Comparison of ENCODE assay signal across 1 cellular context in genomic region chr10:43648392-43649148, GRCh38.
A peak's percentile ranks its signal among the peaks of the same experiment; 100 is the strongest.
TF ChIP-seq lines count a peak whose summit lies in the region.

ZNF32 (minus strand) TSS chr10:43648881; CDS start chr10:43646133, 2,748 bp downstream.

TF ChIP-seq in K562, 482 proteins besides CTCF, POLR2A, EP300 and RAD21 (continued from another document and continues in another):
- TF ChIP-seq ZNF133 (CRISPR knock-in tag; IDR thresholded peaks at IDR 0.05) (no peak), ESRRB (CRISPR knock-in tag; IDR thresholded peaks at IDR 0.05; ENCODE audit: borderline replicate concordance) (no peak), THAP12 (CRISPR knock-in tag; IDR thresholded peaks at IDR 0.05) (peak; percentile 33; the same call in 1 of the 2 replicates), ZNF224 (CRISPR knock-in tag; IDR thresholded peaks at IDR 0.05) (no peak), NR4A1 (CRISPR knock-in tag; IDR thresholded peaks at IDR 0.05) (no peak), NR4A1 (tag; IDR thresholded peaks at IDR 0.05) (no peak), U2AF1 (optimal IDR thresholded peaks at IDR 0.05; ENCODE audit: low read depth, low read length) (peak; percentile 69), ZNF830 (CRISPR knock-in tag; IDR thresholded peaks at IDR 0.05) (no peak), MAFF (IDR thresholded peaks at IDR 0.05; ENCODE audit: low read length) (no peak), RCOR1 (IDR thresholded peaks at IDR 0.05; ENCODE audit: borderline replicate concordance in 1 of 2, low read depth in 2 of 2, low read length in 2 of 2) (no peak), RBM34 (IDR thresholded peaks at IDR 0.05; ENCODE audit: borderline replicate concordance, insufficient read depth, low read length) (0 out of 2 replicates have a peak, but pooled peaks have one; percentile 35), ELF1 (tag; IDR thresholded peaks at IDR 0.05) (peak; percentile 58; the same call in 1 of the 2 replicates), BHLHE40 (IDR thresholded peaks at IDR 0.05; ENCODE audit: low read length) (peak; percentile 74), MTF1 (CRISPR knock-in tag; IDR thresholded peaks at IDR 0.05; ENCODE audit: borderline replicate concordance) (no peak), CCNT2 (IDR thresholded peaks at IDR 0.05; ENCODE audit: borderline replicate concordance, extremely low read depth, insufficient read length, low read depth, low read length) (peak; percentile 60), SMARCE1 (IDR thresholded peaks at IDR 0.05) (no peak), HDAC1 (IDR thresholded peaks at IDR 0.05) (0 out of 4 replicates have a peak, but pooled peaks of 1 of the 2 experiments have one; percentile 18), BRD4 (IDR thresholded peaks at IDR 0.05) (peak; percentile 74; the same call in 1 of the 2 replicates), JUN (IDR thresholded peaks at IDR 0.05; ENCODE audit: borderline replicate concordance, low read depth, low read length) (no peak), JUN (CRISPR knock-in tag; IDR thresholded peaks at IDR 0.05; ENCODE audit: borderline replicate concordance) (peak; percentile 53; the same call in 1 of the 2 replicates), ZNF280B (CRISPR knock-in tag; IDR thresholded peaks at IDR 0.05) (no peak), CBX3 (IDR thresholded peaks at IDR 0.05; ENCODE audit: borderline replicate concordance in 1 of 2, low read length in 2 of 2) (no peak), SP1 (CRISPR knock-in tag; IDR thresholded peaks at IDR 0.05) (no peak), SRSF1 (IDR thresholded peaks at IDR 0.05; ENCODE audit: low read depth, low read length) (no peak), TBP (optimal IDR thresholded peaks at IDR 0.05; ENCODE audit: low read depth, low read length) (peak; percentile 7), ZNF274 (IDR thresholded peaks at IDR 0.05; ENCODE audit: borderline replicate concordance, low read depth, low read length) (no peak), SMARCA4 (IDR thresholded peaks at IDR 0.05) (no peak), NFATC3 (IDR thresholded peaks at IDR 0.05) (no peak), L3MBTL2 (IDR thresholded peaks at IDR 0.05) (peak; percentile 97), CBX8 (IDR thresholded peaks at IDR 0.05; ENCODE audit: borderline replicate concordance, extremely low read depth, low read depth, low read length, poor library complexity, severe bottlenecking) (no peak), ZNF12 (CRISPR knock-in tag; IDR thresholded peaks at IDR 0.05) (peak; percentile 70; the same call in 1 of the 2 replicates), LEF1 (IDR thresholded peaks at IDR 0.05) (no peak), TCF3 (CRISPR knock-in tag; IDR thresholded peaks at IDR 0.05) (no peak), FOXA3 (CRISPR knock-in tag; conservative IDR thresholded peaks at IDR 0.05 in 1 of 2, IDR thresholded peaks at IDR 0.05 in 1 of 2) (no peak), SUPT5H (IDR thresholded peaks at IDR 0.05) (no peak), ZC3H4 (CRISPR knock-in tag; IDR thresholded peaks at IDR 0.05; ENCODE audit: borderline replicate concordance) (no peak), SRSF3 (IDR thresholded peaks at IDR 0.05; ENCODE audit: insufficient read depth, low read length) (no peak), GMEB1 (CRISPR knock-in tag; IDR thresholded peaks at IDR 0.05) (peak; percentile 79), SETDB1 (IDR thresholded peaks at IDR 0.05; ENCODE audit: low read length) (no peak)
- TF ChIP-seq, protein P1, sequence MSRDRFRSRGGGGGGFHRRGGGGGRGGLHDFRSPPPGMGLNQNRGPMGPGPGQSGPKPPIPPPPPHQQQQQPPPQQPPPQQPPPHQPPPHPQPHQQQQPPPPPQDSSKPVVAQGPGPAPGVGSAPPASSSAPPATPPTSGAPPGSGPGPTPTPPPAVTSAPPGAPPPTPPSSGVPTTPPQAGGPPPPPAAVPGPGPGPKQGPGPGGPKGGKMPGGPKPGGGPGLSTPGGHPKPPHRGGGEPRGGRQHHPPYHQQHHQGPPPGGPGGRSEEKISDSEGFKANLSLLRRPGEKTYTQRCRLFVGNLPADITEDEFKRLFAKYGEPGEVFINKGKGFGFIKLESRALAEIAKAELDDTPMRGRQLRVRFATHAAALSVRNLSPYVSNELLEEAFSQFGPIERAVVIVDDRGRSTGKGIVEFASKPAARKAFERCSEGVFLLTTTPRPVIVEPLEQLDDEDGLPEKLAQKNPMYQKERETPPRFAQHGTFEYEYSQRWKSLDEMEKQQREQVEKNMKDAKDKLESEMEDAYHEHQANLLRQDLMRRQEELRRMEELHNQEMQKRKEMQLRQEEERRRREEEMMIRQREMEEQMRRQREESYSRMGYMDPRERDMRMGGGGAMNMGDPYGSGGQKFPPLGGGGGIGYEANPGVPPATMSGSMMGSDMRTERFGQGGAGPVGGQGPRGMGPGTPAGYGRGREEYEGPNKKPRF (IDR thresholded peaks at IDR 0.05; ENCODE audit: low read depth, low read length) = no peak
- TF ChIP-seq, protein P2, sequence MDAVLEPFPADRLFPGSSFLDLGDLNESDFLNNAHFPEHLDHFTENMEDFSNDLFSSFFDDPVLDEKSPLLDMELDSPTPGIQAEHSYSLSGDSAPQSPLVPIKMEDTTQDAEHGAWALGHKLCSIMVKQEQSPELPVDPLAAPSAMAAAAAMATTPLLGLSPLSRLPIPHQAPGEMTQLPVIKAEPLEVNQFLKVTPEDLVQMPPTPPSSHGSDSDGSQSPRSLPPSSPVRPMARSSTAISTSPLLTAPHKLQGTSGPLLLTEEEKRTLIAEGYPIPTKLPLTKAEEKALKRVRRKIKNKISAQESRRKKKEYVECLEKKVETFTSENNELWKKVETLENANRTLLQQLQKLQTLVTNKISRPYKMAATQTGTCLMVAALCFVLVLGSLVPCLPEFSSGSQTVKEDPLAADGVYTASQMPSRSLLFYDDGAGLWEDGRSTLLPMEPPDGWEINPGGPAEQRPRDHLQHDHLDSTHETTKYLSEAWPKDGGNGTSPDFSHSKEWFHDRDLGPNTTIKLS (IDR thresholded peaks at IDR 0.05; ENCODE audit: borderline replicate concordance, low read depth) = peak; percentile 93
- TF ChIP-seq, protein P3, sequence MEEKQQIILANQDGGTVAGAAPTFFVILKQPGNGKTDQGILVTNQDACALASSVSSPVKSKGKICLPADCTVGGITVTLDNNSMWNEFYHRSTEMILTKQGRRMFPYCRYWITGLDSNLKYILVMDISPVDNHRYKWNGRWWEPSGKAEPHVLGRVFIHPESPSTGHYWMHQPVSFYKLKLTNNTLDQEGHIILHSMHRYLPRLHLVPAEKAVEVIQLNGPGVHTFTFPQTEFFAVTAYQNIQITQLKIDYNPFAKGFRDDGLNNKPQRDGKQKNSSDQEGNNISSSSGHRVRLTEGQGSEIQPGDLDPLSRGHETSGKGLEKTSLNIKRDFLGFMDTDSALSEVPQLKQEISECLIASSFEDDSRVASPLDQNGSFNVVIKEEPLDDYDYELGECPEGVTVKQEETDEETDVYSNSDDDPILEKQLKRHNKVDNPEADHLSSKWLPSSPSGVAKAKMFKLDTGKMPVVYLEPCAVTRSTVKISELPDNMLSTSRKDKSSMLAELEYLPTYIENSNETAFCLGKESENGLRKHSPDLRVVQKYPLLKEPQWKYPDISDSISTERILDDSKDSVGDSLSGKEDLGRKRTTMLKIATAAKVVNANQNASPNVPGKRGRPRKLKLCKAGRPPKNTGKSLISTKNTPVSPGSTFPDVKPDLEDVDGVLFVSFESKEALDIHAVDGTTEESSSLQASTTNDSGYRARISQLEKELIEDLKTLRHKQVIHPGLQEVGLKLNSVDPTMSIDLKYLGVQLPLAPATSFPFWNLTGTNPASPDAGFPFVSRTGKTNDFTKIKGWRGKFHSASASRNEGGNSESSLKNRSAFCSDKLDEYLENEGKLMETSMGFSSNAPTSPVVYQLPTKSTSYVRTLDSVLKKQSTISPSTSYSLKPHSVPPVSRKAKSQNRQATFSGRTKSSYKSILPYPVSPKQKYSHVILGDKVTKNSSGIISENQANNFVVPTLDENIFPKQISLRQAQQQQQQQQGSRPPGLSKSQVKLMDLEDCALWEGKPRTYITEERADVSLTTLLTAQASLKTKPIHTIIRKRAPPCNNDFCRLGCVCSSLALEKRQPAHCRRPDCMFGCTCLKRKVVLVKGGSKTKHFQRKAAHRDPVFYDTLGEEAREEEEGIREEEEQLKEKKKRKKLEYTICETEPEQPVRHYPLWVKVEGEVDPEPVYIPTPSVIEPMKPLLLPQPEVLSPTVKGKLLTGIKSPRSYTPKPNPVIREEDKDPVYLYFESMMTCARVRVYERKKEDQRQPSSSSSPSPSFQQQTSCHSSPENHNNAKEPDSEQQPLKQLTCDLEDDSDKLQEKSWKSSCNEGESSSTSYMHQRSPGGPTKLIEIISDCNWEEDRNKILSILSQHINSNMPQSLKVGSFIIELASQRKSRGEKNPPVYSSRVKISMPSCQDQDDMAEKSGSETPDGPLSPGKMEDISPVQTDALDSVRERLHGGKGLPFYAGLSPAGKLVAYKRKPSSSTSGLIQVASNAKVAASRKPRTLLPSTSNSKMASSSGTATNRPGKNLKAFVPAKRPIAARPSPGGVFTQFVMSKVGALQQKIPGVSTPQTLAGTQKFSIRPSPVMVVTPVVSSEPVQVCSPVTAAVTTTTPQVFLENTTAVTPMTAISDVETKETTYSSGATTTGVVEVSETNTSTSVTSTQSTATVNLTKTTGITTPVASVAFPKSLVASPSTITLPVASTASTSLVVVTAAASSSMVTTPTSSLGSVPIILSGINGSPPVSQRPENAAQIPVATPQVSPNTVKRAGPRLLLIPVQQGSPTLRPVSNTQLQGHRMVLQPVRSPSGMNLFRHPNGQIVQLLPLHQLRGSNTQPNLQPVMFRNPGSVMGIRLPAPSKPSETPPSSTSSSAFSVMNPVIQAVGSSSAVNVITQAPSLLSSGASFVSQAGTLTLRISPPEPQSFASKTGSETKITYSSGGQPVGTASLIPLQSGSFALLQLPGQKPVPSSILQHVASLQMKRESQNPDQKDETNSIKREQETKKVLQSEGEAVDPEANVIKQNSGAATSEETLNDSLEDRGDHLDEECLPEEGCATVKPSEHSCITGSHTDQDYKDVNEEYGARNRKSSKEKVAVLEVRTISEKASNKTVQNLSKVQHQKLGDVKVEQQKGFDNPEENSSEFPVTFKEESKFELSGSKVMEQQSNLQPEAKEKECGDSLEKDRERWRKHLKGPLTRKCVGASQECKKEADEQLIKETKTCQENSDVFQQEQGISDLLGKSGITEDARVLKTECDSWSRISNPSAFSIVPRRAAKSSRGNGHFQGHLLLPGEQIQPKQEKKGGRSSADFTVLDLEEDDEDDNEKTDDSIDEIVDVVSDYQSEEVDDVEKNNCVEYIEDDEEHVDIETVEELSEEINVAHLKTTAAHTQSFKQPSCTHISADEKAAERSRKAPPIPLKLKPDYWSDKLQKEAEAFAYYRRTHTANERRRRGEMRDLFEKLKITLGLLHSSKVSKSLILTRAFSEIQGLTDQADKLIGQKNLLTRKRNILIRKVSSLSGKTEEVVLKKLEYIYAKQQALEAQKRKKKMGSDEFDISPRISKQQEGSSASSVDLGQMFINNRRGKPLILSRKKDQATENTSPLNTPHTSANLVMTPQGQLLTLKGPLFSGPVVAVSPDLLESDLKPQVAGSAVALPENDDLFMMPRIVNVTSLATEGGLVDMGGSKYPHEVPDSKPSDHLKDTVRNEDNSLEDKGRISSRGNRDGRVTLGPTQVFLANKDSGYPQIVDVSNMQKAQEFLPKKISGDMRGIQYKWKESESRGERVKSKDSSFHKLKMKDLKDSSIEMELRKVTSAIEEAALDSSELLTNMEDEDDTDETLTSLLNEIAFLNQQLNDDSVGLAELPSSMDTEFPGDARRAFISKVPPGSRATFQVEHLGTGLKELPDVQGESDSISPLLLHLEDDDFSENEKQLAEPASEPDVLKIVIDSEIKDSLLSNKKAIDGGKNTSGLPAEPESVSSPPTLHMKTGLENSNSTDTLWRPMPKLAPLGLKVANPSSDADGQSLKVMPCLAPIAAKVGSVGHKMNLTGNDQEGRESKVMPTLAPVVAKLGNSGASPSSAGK (IDR thresholded peaks at IDR 0.05) = peak; percentile 76; the same call in 1 of the 2 replicates
